ENCODE assay signal across 15 cellular contexts in the genomic region with DNA sequence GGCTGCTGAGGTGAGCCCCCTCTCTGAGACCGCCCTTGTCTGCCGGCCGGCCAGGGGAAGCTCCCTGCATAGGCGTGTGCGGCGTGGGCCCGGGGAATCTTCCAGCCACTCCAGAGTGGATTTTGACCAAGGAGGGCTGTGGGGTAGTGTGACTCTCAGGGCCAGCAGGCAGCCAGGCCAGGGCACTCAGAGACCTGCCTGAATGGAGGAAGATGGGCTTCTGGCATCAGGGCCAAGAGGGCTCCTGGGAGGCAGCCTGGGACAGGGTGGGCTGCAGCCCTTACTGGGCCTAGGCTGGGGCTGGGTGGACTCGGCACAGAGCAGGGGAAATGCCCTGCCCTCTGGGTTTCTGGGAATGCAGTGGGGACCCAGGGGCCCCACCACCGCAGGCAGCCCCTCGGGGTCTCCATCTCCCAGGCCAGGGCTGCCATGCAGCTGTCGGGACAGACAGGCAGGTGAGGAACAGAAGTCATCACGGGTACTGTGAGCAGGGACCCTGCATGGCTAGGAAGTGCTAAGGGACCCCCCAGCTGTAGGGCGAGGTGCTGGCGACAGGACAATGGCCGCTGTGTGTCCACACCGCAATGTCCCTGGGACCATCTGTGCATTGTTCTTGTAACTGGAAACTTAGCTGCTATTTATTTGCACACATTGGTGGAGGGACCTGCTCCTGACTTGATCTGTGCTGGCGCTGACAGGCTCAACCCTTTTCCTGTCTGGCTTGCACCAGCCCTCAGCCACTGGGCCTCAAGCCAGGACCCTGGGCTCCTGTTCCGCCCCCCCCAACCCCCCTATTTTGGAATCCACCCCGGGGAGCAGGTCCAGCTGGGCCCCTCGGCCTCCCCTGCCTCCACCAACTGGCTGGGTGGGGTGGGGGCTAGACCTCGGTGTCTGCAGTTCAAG. TPM values are rescaled to one million over a fixed set of nuclear protein-coding genes. Genes with fewer than 3 reads are reported as not detected.
DNase-seq lines count a peak whose midpoint lies in the region; ATAC-seq and TF ChIP-seq lines count a peak whose summit lies in the region.
"Had no signal": no experiment of that assay in that cellular context is flagged by ENCODE, and none has a peak within 500 bp of the region (broad histone marks: within the 10 kb centered on the region; RNA-seq: fewer than 3 reads in every experiment).

No MANE protein-coding gene starts in this region.

- peak; percentile 7 for DNase-seq in activated CD4-positive, alpha-beta T cell treated with anti-CD3 and anti-CD28 coated beads for 1 hour
- DNase-seq in activated CD4-positive, alpha-beta T cell treated with anti-CD3 and anti-CD28 coated beads for 48 hours, result no peak
- DNase-seq in SJCRH30, result peak; percentile 62 to 78
- DNase-seq in right atrium auricular region (ENCODE audit: low spot score), result no peak
- DNase-seq in posterior vena cava (ENCODE audit: low spot score), result peak; percentile 79
- no peak for DNase-seq in amniotic stem cell (lab: John Stamatoyannopoulos, UW)
- DNase-seq: HFFc6, NCI-H2029, NCI-H524, stomach had no signal

- H3K9me3 ChIP-seq in SJCRH30 (replicated peaks), result no peaks in the 10 kb centered on the region
- H3K9me3 ChIP-seq in right atrium auricular region, result no peaks in the 10 kb centered on the region
- H3K9me3 ChIP-seq: stomach had no signal

- no peak for ATAC-seq in HG03025 (IDR thresholded peaks at IDR 0.05; ENCODE audit: low FRiP score, unreplicated experiment)
- ATAC-seq in HG03571 (IDR thresholded peaks at IDR 0.05; ENCODE audit: unreplicated experiment), result no peak

- H3K4me3 ChIP-seq in SJCRH30 (no peak overlapping the region), right atrium auricular region (no peak overlapping the region)
- H3K4me3 ChIP-seq: stomach had no signal

- H3K36me3 ChIP-seq in SJCRH30 (no peaks in the 10 kb centered on the region), right atrium auricular region (no peaks in the 10 kb centered on the region)
- H3K36me3 ChIP-seq: stomach had no signal

- intact Hi-C loops in posterior vena cava (cut with DNase I), result no loop called here

- H3K4me1 ChIP-seq in SJCRH30, result peaks cover 30% of the 10 kb centered on the region
- H3K4me1 ChIP-seq in right atrium auricular region, result peaks cover 0 to 31% of the 10 kb centered on the region in 2 donors

- H3K27me3 ChIP-seq in SJCRH30 (peaks cover 5% of the 10 kb centered on the region; the same call in 1 of the 2 replicates), right atrium auricular region (no peaks in the 10 kb centered on the region)

- peak overlapping the region; percentile 8 for H3K27ac ChIP-seq in SJCRH30
- peak overlapping the region; percentile 48 to 83 for H3K27ac ChIP-seq in right atrium auricular region
- H3K27ac ChIP-seq: epithelial cell of prostate, stomach had no signal

- no peak for TF ChIP-seq CTCF in right atrium auricular region (IDR thresholded peaks at IDR 0.05)

RNA-seq across cellular contexts. Expression of gene PDCD1, which starts 4.1 kb away (rescaled TPM):
- total RNA-seq in SJCRH30 (2014; rRNA removed; shearing (Covaris generic)), result 0.08 and 0.28 TPM in 2 replicates
- total RNA-seq in right atrium auricular region (10 to 100 TPM in 1 of 2 donors, 1 to 10 TPM in 1; 1.0 to 17.5 TPM), posterior vena cava (under 1 TPM in 1 of 2 donors, not detected in 1; 0.38 TPM)
- total RNA-seq: A172, HFFc6, urinary bladder had no signal

RNA-seq across cellular contexts. Expression of gene RTP5, which starts 14.9 kb away (rescaled TPM):
- total RNA-seq in SJCRH30 (2014; rRNA removed; shearing (Covaris generic)), result not detected in 2 replicates
- not detected for total RNA-seq in right atrium auricular region
- total RNA-seq in posterior vena cava, result under 1 TPM in 1 of 2 donors, not detected in 1; 0.10 TPM
- total RNA-seq: A172, HFFc6, urinary bladder had no signal

RNA-seq across cellular contexts. Expression of gene NEU4, which starts 45.6 kb away (rescaled TPM):
- 6.8 and 7.5 TPM in 2 replicates for total RNA-seq in SJCRH30 (2014; rRNA removed; shearing (Covaris generic))
- total RNA-seq in right atrium auricular region (under 1 TPM in 1 of 2 donors, not detected in 1; 0.31 TPM), posterior vena cava (under 1 TPM in 1 of 2 donors, not detected in 1; 0.38 TPM)
- total RNA-seq: A172 had no signal

Comparison
In these comparisons a context has a peak if more than half of its experiments do, and no peak if none do; other contexts are left out.
1. DNase-seq: peak in activated CD4-positive, alpha-beta T cell treated with anti-CD3 and anti-CD28 coated beads for 1 hour (single experiment), SJCRH30 (2 of 2) and posterior vena cava (single experiment); none in activated CD4-positive, alpha-beta T cell treated with anti-CD3 and anti-CD28 coated beads for 48 hours (single experiment), right atrium auricular region (single experiment) and amniotic stem cell (single experiment).